1 cellular context compared by ENCODE assay signal in genomic region chr3:34013818-34014576, GRCh38.
TF ChIP-seq lines count a peak whose summit lies in the region.

No MANE protein-coding gene starts in this region.

TF ChIP-seq in HepG2, 621 proteins besides CTCF, POLR2A, EP300 and RAD21 (continued from another document and continues in another):
- TF ChIP-seq ZNF503 (CRISPR knock-in tag; IDR thresholded peaks at IDR 0.05) (0 out of 2 replicates have a peak, but pooled peaks have one; percentile 31), IRF9 (CRISPR knock-in tag; IDR thresholded peaks at IDR 0.05; ENCODE audit: borderline replicate concordance) (no peak), HOXA3 (CRISPR knock-in tag; IDR thresholded peaks at IDR 0.05) (no peak), ZNF781 (CRISPR knock-in tag; IDR thresholded peaks at IDR 0.05; ENCODE audit: borderline replicate concordance, not compliant biosample characterization) (no peak), ZNF761 (CRISPR knock-in tag; conservative IDR thresholded peaks at IDR 0.05) (no peak), GTF2F1 (IDR thresholded peaks at IDR 0.05; ENCODE audit: low read length) (no peak), ARID3A (IDR thresholded peaks at IDR 0.05; ENCODE audit: low read depth, low read length) (no peak), SKI (IDR thresholded peaks at IDR 0.05; ENCODE audit: partially characterized antibody) (peak; percentile 25), ZNF282 (IDR thresholded peaks at IDR 0.05; ENCODE audit: partially characterized antibody) (no peak), ELK4 (CRISPR knock-in tag; IDR thresholded peaks at IDR 0.05; ENCODE audit: borderline replicate concordance) (no peak), ZNF142 (CRISPR knock-in tag; IDR thresholded peaks at IDR 0.05) (no peak), ELF4 (CRISPR knock-in tag; IDR thresholded peaks at IDR 0.05; ENCODE audit: borderline replicate concordance) (no peak), ZGPAT (CRISPR knock-in tag; IDR thresholded peaks at IDR 0.05) (0 out of 2 replicates have a peak, but pooled peaks have one; percentile 35), CBX5 (CRISPR knock-in tag; IDR thresholded peaks at IDR 0.05; ENCODE audit: borderline replicate concordance) (no peak), ARID5B (CRISPR knock-in tag; IDR thresholded peaks at IDR 0.05) (peak; percentile 79), GATAD2A (CRISPR knock-in tag; IDR thresholded peaks at IDR 0.05) (0 out of 2 replicates have a peak, but pooled peaks have one; percentile 29), ZNF720 (CRISPR knock-in tag; IDR thresholded peaks at IDR 0.05) (no peak), NFIC (IDR thresholded peaks at IDR 0.05; ENCODE audit: low read length) (no peak), KDM3A (CRISPR knock-in tag; IDR thresholded peaks at IDR 0.05; ENCODE audit: low read depth) (no peak), LCORL (IDR thresholded peaks at IDR 0.05) (no peak), LCORL (CRISPR knock-in tag; IDR thresholded peaks at IDR 0.05) (no peak), HOMEZ (CRISPR knock-in tag; IDR thresholded peaks at IDR 0.05; ENCODE audit: low read depth) (0 out of 2 replicates have a peak, but pooled peaks have one; percentile 19), PHB2 (IDR thresholded peaks at IDR 0.05; ENCODE audit: partially characterized antibody) (no peak), POLR2AphosphoS5 (IDR thresholded peaks at IDR 0.05; ENCODE audit: low read depth, low read length) (no peak), HNRNPL (IDR thresholded peaks at IDR 0.05; ENCODE audit: low read depth, low read length) (no peak), ZBTB39 (CRISPR knock-in tag; IDR thresholded peaks at IDR 0.05) (no peak), ZNF512B (CRISPR knock-in tag; IDR thresholded peaks at IDR 0.05; ENCODE audit: borderline replicate concordance) (no peak)
